ENCODE assay signal across 1 cellular context in genomic region chr1:56569661-56570060, GRCh38.
TF ChIP-seq lines count a peak whose summit lies in the region.

No MANE protein-coding gene starts in this region.

TF ChIP-seq in HepG2, 621 proteins besides CTCF, POLR2A, EP300 and RAD21 (continued from another document and continues in another):
- TF ChIP-seq HIC2 (CRISPR knock-in tag; IDR thresholded peaks at IDR 0.05; ENCODE audit: low read depth) (no peak), THAP8 (CRISPR knock-in tag; IDR thresholded peaks at IDR 0.05; ENCODE audit: borderline replicate concordance) (no peak), ZNF513 (CRISPR knock-in tag; conservative IDR thresholded peaks at IDR 0.05) (0 out of 2 replicates have a peak, but pooled peaks have one; percentile 33), YEATS4 (CRISPR knock-in tag; IDR thresholded peaks at IDR 0.05; ENCODE audit: borderline replicate concordance) (peak; percentile 69; the same call in 1 of the 2 replicates), NONO (IDR thresholded peaks at IDR 0.05) (no peak), NONO (CRISPR knock-in tag; conservative IDR thresholded peaks at IDR 0.05) (peak; percentile 87), AHDC1 (CRISPR knock-in tag; IDR thresholded peaks at IDR 0.05; ENCODE audit: borderline replicate concordance) (peak; percentile 87), MAFK (conservative IDR thresholded peaks at IDR 0.05 in 1 of 2, IDR thresholded peaks at IDR 0.05 in 1 of 2; ENCODE audit: low read length in 2 of 2) (no peak), KDM4B (CRISPR knock-in tag; IDR thresholded peaks at IDR 0.05) (0 out of 2 replicates have a peak, but pooled peaks have one; percentile 36), GTF2F1 (IDR thresholded peaks at IDR 0.05; ENCODE audit: low read length) (no peak), ZNF598 (CRISPR knock-in tag; IDR thresholded peaks at IDR 0.05; ENCODE audit: borderline replicate concordance) (no peak), BRCA1 (CRISPR knock-in tag; IDR thresholded peaks at IDR 0.05) (no peak), HOXA9 (CRISPR knock-in tag; IDR thresholded peaks at IDR 0.05; ENCODE audit: borderline replicate concordance) (no peak; the same call in 1 of the 2 replicates), ARID4A (CRISPR knock-in tag; IDR thresholded peaks at IDR 0.05; ENCODE audit: borderline replicate concordance) (peak; percentile 71; the same call in 1 of the 2 replicates), HDAC6 (IDR thresholded peaks at IDR 0.05; ENCODE audit: low read depth, low read length) (no peak), ATRX (CRISPR knock-in tag; IDR thresholded peaks at IDR 0.05; ENCODE audit: borderline replicate concordance) (no peak), ZNF672 (CRISPR knock-in tag; IDR thresholded peaks at IDR 0.05) (no peak), ZNF609 (CRISPR knock-in tag; IDR thresholded peaks at IDR 0.05; ENCODE audit: borderline replicate concordance) (peak; percentile 78), U2AF1 (optimal IDR thresholded peaks at IDR 0.05; ENCODE audit: low read depth, low read length) (no peak), PITX1 (CRISPR knock-in tag; IDR thresholded peaks at IDR 0.05) (peak; percentile 69; the same call in 1 of the 2 replicates), CC2D1A (CRISPR knock-in tag; IDR thresholded peaks at IDR 0.05) (no peak), ZNF44 (CRISPR knock-in tag; IDR thresholded peaks at IDR 0.05) (0 out of 2 replicates have a peak, but pooled peaks have one; percentile 37), ZNF841 (CRISPR knock-in tag; IDR thresholded peaks at IDR 0.05; ENCODE audit: borderline replicate concordance) (no peak), RBFOX2 (IDR thresholded peaks at IDR 0.05; ENCODE audit: low read depth, low read length) (no peak), ATM (IDR thresholded peaks at IDR 0.05; ENCODE audit: borderline replicate concordance) (no peak), TBP (CRISPR knock-in tag; IDR thresholded peaks at IDR 0.05) (no peak), ZFP36L1 (CRISPR knock-in tag; IDR thresholded peaks at IDR 0.05) (no peak; the same call in 1 of the 2 replicates), TEAD3 (CRISPR knock-in tag; optimal IDR thresholded peaks at IDR 0.05; ENCODE audit: borderline replicate concordance) (peak; percentile 100), ZNF557 (CRISPR knock-in tag; IDR thresholded peaks at IDR 0.05) (0 out of 2 replicates have a peak, but pooled peaks have one; percentile 89), ZNF800 (CRISPR knock-in tag; IDR thresholded peaks at IDR 0.05) (no peak), XBP1 (CRISPR knock-in tag; IDR thresholded peaks at IDR 0.05) (no peak; the same call in 1 of the 2 replicates), ZMYM2 (CRISPR knock-in tag; IDR thresholded peaks at IDR 0.05) (peak; percentile 58; the same call in 1 of the 2 replicates), KDM5A (IDR thresholded peaks at IDR 0.05; ENCODE audit: borderline replicate concordance, low read length) (no peak), HMG20B (CRISPR knock-in tag; conservative IDR thresholded peaks at IDR 0.05) (peak; percentile 84), ZNF569 (CRISPR knock-in tag; IDR thresholded peaks at IDR 0.05; ENCODE audit: borderline replicate concordance) (no peak), NPAS2 (CRISPR knock-in tag; IDR thresholded peaks at IDR 0.05; ENCODE audit: borderline replicate concordance) (no peak), ZFX (CRISPR knock-in tag; IDR thresholded peaks at IDR 0.05; ENCODE audit: low read depth) (peak; percentile 41; the same call in 1 of the 2 replicates)
